7 cellular contexts compared by ENCODE assay signal in the genomic region with DNA sequence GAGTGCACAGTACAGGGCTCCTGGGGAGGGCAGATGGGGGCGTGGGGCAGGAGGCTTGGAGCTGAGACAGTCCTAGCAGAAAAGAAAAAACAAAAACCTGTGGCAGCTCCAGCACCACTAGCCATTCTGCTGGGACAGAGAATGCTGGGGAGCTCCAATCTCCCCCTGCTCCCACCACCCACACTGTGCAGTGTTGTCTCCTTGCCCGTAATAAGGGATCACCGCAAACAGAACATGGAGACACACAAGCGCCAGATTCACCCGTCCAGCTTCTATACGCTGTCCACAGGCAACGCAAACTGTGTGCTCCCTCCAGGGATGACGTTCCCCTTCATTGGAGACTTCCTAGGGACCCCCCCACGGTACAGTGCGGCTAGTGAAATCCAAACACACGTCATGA. TPM values are rescaled to one million over a fixed set of nuclear protein-coding genes. Genes with fewer than 3 reads are reported as not detected.
"Had no signal": no experiment of that assay in that cellular context is flagged by ENCODE, and none has a peak within 500 bp of the region (broad histone marks: within the 10 kb centered on the region; RNA-seq: fewer than 3 reads in every experiment).

No MANE protein-coding gene starts in this region.

- H3K27ac ChIP-seq: KMS-11 had no signal

- FAIRE-seq: HepG2 had no signal

- ATAC-seq: HepG2 had no signal

- H3K4me3 ChIP-seq: GM23338 had no signal

- DNase-seq: H7, HCEC 1CT, KBM-7 had no signal

- H3K9ac ChIP-seq: KMS-11 had no signal

- H3K4me2 ChIP-seq: GM23338, KMS-11 had no signal

- H2AFZ ChIP-seq: GM23338 had no signal

RNA-seq across cellular contexts. Expression of gene OPCML, which starts 31.4 kb away (rescaled TPM):
- total RNA-seq: HepG2 had no signal
- polyA plus RNA-seq: HepG2, IgD-negative memory B cell had no signal
